ENCODE assay signal across 8 cellular contexts in genomic region chr9:108953983-108954574, GRCh38. TPM values are rescaled to one million over a fixed set of nuclear protein-coding genes. Genes with fewer than 3 reads are reported as not detected.
DNase-seq lines count a peak whose midpoint lies in the region; ATAC-seq, FAIRE-seq and TF ChIP-seq lines count a peak whose summit lies in the region.

No MANE protein-coding gene starts in this region.

- H3K4me2 ChIP-seq in A549 (no peak overlapping the region), GM12878 (ENCODE audit: control insufficient read depth, insufficient read depth) (no peak overlapping the region)

- peaks cover 5% of the 10 kb centered on the region for H3K36me3 Mint-ChIP-seq in type B pancreatic cell

- DNase-seq in A549 (ENCODE audit: low read depth in 1 of 2, low spot score in 1 of 2) (peak; percentile 43 to 57), GM13977 (ENCODE audit: low spot score) (peak; percentile 39), NCI-H2029 (lab: John Stamatoyannopoulos, UW) (peak; percentile 15), GM12878 (ENCODE audit: low read depth, low spot score) (no peak), iPS-NIHi11 (ENCODE audit: low spot score) (peak; percentile 15), type B pancreatic cell (ENCODE audit: extremely low spot score, unreplicated experiment) (no peak), HuH-7.5 (ENCODE audit: low spot score) (no peak)
- no peak for DNase-seq in effector memory CD4-positive, alpha-beta T cell

- TF ChIP-seq CTCF in A549 (IDR thresholded peaks at IDR 0.05): peak; percentile 77
- peak; percentile 60 for TF ChIP-seq CTCF in GM13977 (IDR thresholded peaks at IDR 0.05; ENCODE audit: extremely low read depth, insufficient read depth, missing control alignments)
- peak; percentile 40 to 61 (median 50); a peak in 5 of 6 replicates for TF ChIP-seq CTCF in GM12878 (IDR thresholded peaks at IDR 0.05 in 2 of 3, conservative IDR thresholded peaks at IDR 0.05 in 1 of 3; ENCODE audit: control insufficient read depth in 2 of 3, extremely low read depth in 1 of 3, insufficient read depth in 1 of 3, low read depth in 3 of 3, low read length in 3 of 3)
- peak; percentile 83 for TF ChIP-seq CTCF in type B pancreatic cell (conservative IDR thresholded peaks at IDR 0.05)

- RAD21 ChIA-PET in GM12878 (lab: Charles Lee; ENCODE audit: unreplicated experiment): interaction anchor here (0.7 to 2.2 kb wide), 17 partner anchors 11 to 457 kb away, joined by 3 to 8 read pairs (median 3); no protein-coding TSS in a partner anchor

- in situ Hi-C loops in GM13977 (cut with MboI; ENCODE audit: low pct_unique_long_range_greater_than_20kb, low sequenced_read_pairs, unreplicated experiment): no loop called here
- in situ Hi-C loops in GM12878 (cut with MboI): no loop called here

- ATAC-seq in A549: peak in 1 of 2 experiments; percentile 64; a peak in 2 of 6 replicates
- ATAC-seq in GM12878: peak; percentile 69

- no peaks in the 10 kb centered on the region for H3K27me3 ChIP-seq in GM12878 (replicated peaks in 1 of 2; ENCODE audit: control insufficient read depth in 2 of 2, insufficient read depth in 2 of 2, low read length in 1 of 2)
- H3K27me3 ChIP-seq in effector memory CD4-positive, alpha-beta T cell (replicated peaks; ENCODE audit: control insufficient read depth, insufficient read depth, low read length, poor library complexity, severe bottlenecking): no peaks in the 10 kb centered on the region

- H3K4me1 Mint-ChIP-seq in type B pancreatic cell (ENCODE audit: unreplicated experiment): peaks cover 4% of the 10 kb centered on the region

- BruUV-seq in GM12878 (replicated peaks; lab: Mats Ljungman, UMichigan): no TSS peak

- no peak for TF ChIP-seq EP300 in A549 (IDR thresholded peaks at IDR 0.05)
- no peak for TF ChIP-seq EP300 in GM12878 (IDR thresholded peaks at IDR 0.05; ENCODE audit: borderline replicate concordance in 1 of 2, control insufficient read depth in 1 of 2, low read depth in 2 of 2, low read length in 2 of 2)

- H4K20me1 ChIP-seq in GM12878 (ENCODE audit: control insufficient read depth, insufficient read depth): no peaks in the 10 kb centered on the region

- POLR2A ChIA-PET in A549 (lab: Yijun Ruan, JAX): interaction anchor here (0.6 to 0.7 kb wide), 2 partner anchors 20 to 552 kb away, joined by 3 to 5 read pairs; partner anchors contain the start of genes ABITRAM and ELP1
- POLR2A ChIA-PET in GM12878 (lab: Charles Lee): no interaction called here

- H3K4me3 ChIP-seq in A549: no peak overlapping the region
- no peak overlapping the region for H3K4me3 ChIP-seq in GM12878
- H3K4me3 ChIP-seq in effector memory CD4-positive, alpha-beta T cell (ENCODE audit: insufficient read depth, low read depth, low read length, poor library complexity, severe bottlenecking): no peak overlapping the region

- H3K4me1 ChIP-seq in A549: no peaks in the 10 kb centered on the region
- no peaks in the 10 kb centered on the region for H3K4me1 ChIP-seq in GM12878 (ENCODE audit: control insufficient read depth, insufficient read depth, low read length)
- H3K4me1 ChIP-seq in effector memory CD4-positive, alpha-beta T cell (ENCODE audit: control insufficient read depth, insufficient read depth, low read length, poor library complexity, severe bottlenecking): no peaks in the 10 kb centered on the region

- FAIRE-seq in A549 (lab: Jason Lieb, UNC) (no peak), GM12878 (lab: Jason Lieb, UNC) (peak; percentile 62)

- no peaks in the 10 kb centered on the region; a peak in 1 of 4 replicates for H3K36me3 ChIP-seq in GM12878 (ENCODE audit: control insufficient read depth in 2 of 2, insufficient read depth in 2 of 2, low read length in 1 of 2)
- H3K36me3 ChIP-seq in effector memory CD4-positive, alpha-beta T cell (ENCODE audit: control insufficient read depth, insufficient read depth, low read length): no peaks in the 10 kb centered on the region

- no peaks in the 10 kb centered on the region for H3K27me3 Mint-ChIP-seq in type B pancreatic cell

- 2% methylated on average over 3 of the region's 3 CpGs for WGBS in A549 (ENCODE audit: missing lambda C conversion rate)
- WGBS in GM12878 (ENCODE audit: insufficient coverage, insufficient replicate concordance, low lambda C conversion rate, missing lambda C conversion rate): 4% methylated on average over 3 of the region's 3 CpGs

- H3K27ac Mint-ChIP-seq in type B pancreatic cell: no peak overlapping the region

- H2AFZ ChIP-seq in GM12878 (ENCODE audit: control insufficient read depth, low read depth, low read length): no peak overlapping the region

- TF ChIP-seq POLR2A in A549 (IDR thresholded peaks at IDR 0.05; ENCODE audit: low read length): no peak
- TF ChIP-seq POLR2A in GM12878 (IDR thresholded peaks at IDR 0.05; ENCODE audit: low read depth, low read length): no peak

- no peaks in the 10 kb centered on the region for H3K79me2 ChIP-seq in GM12878 (ENCODE audit: control insufficient read depth, insufficient read depth, low read length)

- H3K9me3 Mint-ChIP-seq in type B pancreatic cell: no peaks in the 10 kb centered on the region

- H3K9me3 ChIP-seq in A549 (no peaks in the 10 kb centered on the region), GM12878 (replicated peaks; ENCODE audit: control insufficient read depth, insufficient read depth, low read length) (no peaks in the 10 kb centered on the region)
- H3K9me3 ChIP-seq in effector memory CD4-positive, alpha-beta T cell (ENCODE audit: control insufficient read depth, low read length): no peaks in the 10 kb centered on the region

- H3K27ac ChIP-seq in A549 (no peak overlapping the region), GM12878 (ENCODE audit: control insufficient read depth, insufficient read depth) (no peak overlapping the region)
- H3K27ac ChIP-seq in effector memory CD4-positive, alpha-beta T cell (ENCODE audit: insufficient read depth, low read length, poor library complexity, severe bottlenecking): no peak overlapping the region

- SMC1A ChIA-PET in GM12878 (lab: Charles Lee; ENCODE audit: uncharacterized antibody, unreplicated experiment): interaction anchor here (0.6 to 2.7 kb wide), 20 partner anchors 10 to 486 kb away, joined by 3 to 12 read pairs (median 3); no protein-coding TSS in a partner anchor

- intact Hi-C loops in GM12878 (cut with micrococcal nuclease; ENCODE audit: unreplicated experiment): loop anchor here (2.0 to 5.0 kb wide), 2 partner anchors 102 to 193 kb away; no protein-coding TSS in a partner anchor

- peak; percentile 56 to 62 for TF ChIP-seq RAD21 in A549 (conservative IDR thresholded peaks at IDR 0.05 in 1 of 2, IDR thresholded peaks at IDR 0.05 in 1 of 2)
- peak; percentile 54 for TF ChIP-seq RAD21 in GM12878 (IDR thresholded peaks at IDR 0.05; ENCODE audit: insufficient read depth, low read depth, low read length)

- CTCF ChIA-PET in A549 (lab: Yijun Ruan, JAX): interaction anchor here (0.5 to 5.8 kb wide), 17 partner anchors 8 to 1533 kb away, joined by 3 to 39 read pairs (median 4); no protein-coding TSS in a partner anchor
- CTCF ChIA-PET in GM12878 (lab: Yijun Ruan, JAX): interaction anchor here (0.6 to 3.1 kb wide), 40 partner anchors 8 to 1532 kb away, joined by 3 to 29 read pairs (median 4); partner anchors contain the start of genes ACTL7B and ELP1

- H3K4me3 Mint-ChIP-seq in type B pancreatic cell: no peak overlapping the region

- H3K9ac ChIP-seq in GM12878 (ENCODE audit: control insufficient read depth, insufficient read depth, low read length): no peak overlapping the region

RNA-seq across cellular contexts. Expression of gene ABITRAM, which starts 19.9 kb away (rescaled TPM):
- polyA plus RNA-seq in A549 (2011; rRNA removed) (34.3 and 38.2 TPM in 2 replicates), A549 (2017; fragmentation: RNase III; extraction: RNeasy Plus Mini Kit Qiagen cat#74134 plus additional on column Dnase treatment) (18.7 to 21.6 TPM (median 19.3 TPM) in 3 replicates), GM12878 (2011; rRNA removed) (18.4 and 23.6 TPM in 2 replicates), GM12878 (2014; fragmentation: Illumina TruSeq; extraction: Trizol) (17.3 TPM in 2 replicates), GM12878 (2014; fragmentation: Nextera tagmentation; extraction: Ambion mirVana) (1 to 10 TPM; 8.5 to 8.8 TPM), GM12878 (2014; rRNA removed) (8.3 and 9.5 TPM in 2 replicates), GM12878 (2016; fragmentation: Nextera tagmentation; extraction: Ambion mirVana) (10 to 100 TPM; 15.3 to 18.3 TPM)
- polyA plus RNA-seq in A549 (2012; cell fraction: cytosol; rRNA removed): 12.0 and 12.3 TPM in 2 replicates
- 4.0 and 5.4 TPM in 2 replicates for polyA plus RNA-seq in A549 (2012; cell fraction: nucleus; rRNA removed)
- polyA minus RNA-seq in A549 (2011; rRNA and poly(A)+ RNA removed): 4.7 and 6.9 TPM in 2 replicates
- 11.3 and 13.4 TPM in 2 replicates for total RNA-seq in GM12878 (2013; cell fraction: nucleolus; rRNA removed)
- total RNA-seq in GM12878 (2014; rRNA removed) (5.1 and 5.2 TPM in 2 replicates), GM12878 (2014; rRNA removed; fragmentation: Illumina TruSeq; extraction: Trizol) (9.9 and 11.7 TPM in 2 replicates), GM12878 (2021) (7.7 and 7.8 TPM in 2 replicates), type B pancreatic cell (ENCODE audit: low replicate concordance) (19.4 and 21.7 TPM in 2 replicates)
- 10.2 TPM for polyA plus RNA-seq in GM12878 (2011; ENCODE audit: low read depth)
- polyA plus RNA-seq in GM12878 (2011; cell fraction: cytosol; rRNA removed): 8.6 and 10.1 TPM in 2 replicates
- 12.5 and 14.1 TPM in 2 replicates for polyA plus RNA-seq in GM12878 (2011; cell fraction: nucleus; rRNA removed)
- 7.7 and 8.4 TPM in 2 replicates for polyA plus RNA-seq in GM12878 (2012)
- polyA minus RNA-seq in GM12878 (2011; rRNA and poly(A)+ RNA removed): 4.9 and 6.5 TPM in 2 replicates
- polyA minus RNA-seq in GM12878 (2011; cell fraction: cytosol; rRNA and poly(A)+ RNA removed): 2.7 and 4.9 TPM in 2 replicates
- 4.6 and 5.7 TPM in 2 replicates for polyA minus RNA-seq in GM12878 (2011; cell fraction: nucleus; rRNA and poly(A)+ RNA removed)

RNA-seq across cellular contexts. Expression of gene ELP1, which starts 20.2 kb away (rescaled TPM):
- polyA plus RNA-seq in A549 (2011; rRNA removed): 35.8 and 48.9 TPM in 2 replicates
- 12.3 and 12.6 TPM in 2 replicates for polyA plus RNA-seq in A549 (2012; cell fraction: cytosol; rRNA removed)
- polyA plus RNA-seq in A549 (2012; cell fraction: nucleus; rRNA removed): 14.9 and 23.0 TPM in 2 replicates
- polyA plus RNA-seq in A549 (2017; fragmentation: RNase III; extraction: RNeasy Plus Mini Kit Qiagen cat#74134 plus additional on column Dnase treatment): 25.4 to 26.3 TPM (median 26.1 TPM) in 3 replicates
- polyA minus RNA-seq in A549 (2011; rRNA and poly(A)+ RNA removed): 33.2 and 35.0 TPM in 2 replicates
- 39.1 and 43.6 TPM in 2 replicates for total RNA-seq in GM12878 (2013; cell fraction: nucleolus; rRNA removed)
- 24.7 and 34.1 TPM in 2 replicates for total RNA-seq in GM12878 (2014; rRNA removed)
- total RNA-seq in GM12878 (2014; rRNA removed; fragmentation: Illumina TruSeq; extraction: Trizol): 27.6 and 28.2 TPM in 2 replicates
- total RNA-seq in GM12878 (2021): 20.1 and 20.7 TPM in 2 replicates
- 11.3 TPM for polyA plus RNA-seq in GM12878 (2011; ENCODE audit: low read depth)
- polyA plus RNA-seq in GM12878 (2011; rRNA removed): 29.9 and 36.6 TPM in 2 replicates
- 18.3 and 19.4 TPM in 2 replicates for polyA plus RNA-seq in GM12878 (2011; cell fraction: cytosol; rRNA removed)
- polyA plus RNA-seq in GM12878 (2011; cell fraction: nucleus; rRNA removed): 72.8 and 84.9 TPM in 2 replicates
- polyA plus RNA-seq in GM12878 (2012): 18.2 and 18.8 TPM in 2 replicates
- 29.6 and 30.7 TPM in 2 replicates for polyA plus RNA-seq in GM12878 (2014; fragmentation: Illumina TruSeq; extraction: Trizol)
- 10 to 100 TPM in 1 of 2 experiments, 1 to 10 TPM in 1; 9.7 to 14.4 TPM for polyA plus RNA-seq in GM12878 (2014; fragmentation: Nextera tagmentation; extraction: Ambion mirVana)
- polyA plus RNA-seq in GM12878 (2014; rRNA removed): 21.0 and 26.9 TPM in 2 replicates
- 10 to 100 TPM; 25.1 to 28.0 TPM for polyA plus RNA-seq in GM12878 (2016; fragmentation: Nextera tagmentation; extraction: Ambion mirVana)
- polyA minus RNA-seq in GM12878 (2011; rRNA and poly(A)+ RNA removed): 33.2 and 33.6 TPM in 2 replicates
- 10.7 and 11.8 TPM in 2 replicates for polyA minus RNA-seq in GM12878 (2011; cell fraction: cytosol; rRNA and poly(A)+ RNA removed)
- 15.1 and 19.7 TPM in 2 replicates for polyA minus RNA-seq in GM12878 (2011; cell fraction: nucleus; rRNA and poly(A)+ RNA removed)
- 42.5 and 45.8 TPM in 2 replicates for total RNA-seq in type B pancreatic cell (ENCODE audit: low replicate concordance)

RNA-seq across cellular contexts. Expression of gene CTNNAL1, which starts 59.2 kb away (rescaled TPM):
- polyA plus RNA-seq in A549 (2011; rRNA removed) (42.5 and 63.6 TPM in 2 replicates), A549 (2017; fragmentation: RNase III; extraction: RNeasy Plus Mini Kit Qiagen cat#74134 plus additional on column Dnase treatment) (43.8 to 61.3 TPM (median 48.8 TPM) in 3 replicates), GM12878 (2011; rRNA removed) (16.3 and 26.1 TPM in 2 replicates), GM12878 (2014; fragmentation: Illumina TruSeq; extraction: Trizol) (53.8 and 54.9 TPM in 2 replicates), GM12878 (2014; fragmentation: Nextera tagmentation; extraction: Ambion mirVana) (10 to 100 TPM; 27.2 to 48.4 TPM), GM12878 (2014; rRNA removed) (23.8 and 27.6 TPM in 2 replicates), GM12878 (2016; fragmentation: Nextera tagmentation; extraction: Ambion mirVana) (10 to 100 TPM; 77.5 to 82.5 TPM)
- 21.6 and 25.3 TPM in 2 replicates for polyA plus RNA-seq in A549 (2012; cell fraction: cytosol; rRNA removed)
- 7.2 and 11.1 TPM in 2 replicates for polyA plus RNA-seq in A549 (2012; cell fraction: nucleus; rRNA removed)
- polyA minus RNA-seq in A549 (2011; rRNA and poly(A)+ RNA removed): 6.0 and 7.1 TPM in 2 replicates
- total RNA-seq in GM12878 (2013; cell fraction: nucleolus; rRNA removed): 5.9 and 6.6 TPM in 2 replicates
- total RNA-seq in GM12878 (2014; rRNA removed) (34.5 and 46.3 TPM in 2 replicates), GM12878 (2014; rRNA removed; fragmentation: Illumina TruSeq; extraction: Trizol) (56.8 and 61.5 TPM in 2 replicates), GM12878 (2021) (41.9 and 43.4 TPM in 2 replicates), type B pancreatic cell (ENCODE audit: low replicate concordance) (29.7 and 36.0 TPM in 2 replicates)
- polyA plus RNA-seq in GM12878 (2011; ENCODE audit: low read depth): 14.5 TPM
- polyA plus RNA-seq in GM12878 (2011; cell fraction: cytosol; rRNA removed): 6.6 and 8.1 TPM in 2 replicates
- polyA plus RNA-seq in GM12878 (2011; cell fraction: nucleus; rRNA removed): 4.0 and 4.6 TPM in 2 replicates
- 18.2 and 20.3 TPM in 2 replicates for polyA plus RNA-seq in GM12878 (2012)
- 4.7 and 6.1 TPM in 2 replicates for polyA minus RNA-seq in GM12878 (2011; rRNA and poly(A)+ RNA removed)
- 4.7 and 6.7 TPM in 2 replicates for polyA minus RNA-seq in GM12878 (2011; cell fraction: cytosol; rRNA and poly(A)+ RNA removed)
- polyA minus RNA-seq in GM12878 (2011; cell fraction: nucleus; rRNA and poly(A)+ RNA removed): 2.2 and 3.0 TPM in 2 replicates

Comparison
In these comparisons a context has a peak if more than half of its experiments do, and no peak if none do; other contexts are left out.
1. DNase-seq: peak in A549 (2 of 2), GM13977 (single experiment), NCI-H2029 (single experiment) and iPS-NIHi11 (single experiment); none in GM12878 (single experiment), type B pancreatic cell (single experiment), HuH-7.5 (single experiment) and effector memory CD4-positive, alpha-beta T cell (0 of 3).
2. Of the 24 proteins assayed by ChIP-seq in both GM12878 and A549: peak only in GM12878: JUNB; only in A549: none; in both: CTCF, RAD21 and SMC3; in neither: 20.
3. Peak in every context shown above with its lines, with median percentiles within 50 percentile points of each other: CTCF ChIP-seq.